Comparison of ENCODE assay signal across 10 cellular contexts in genomic region chr20:49983848-49984408, GRCh38. TPM values are rescaled to one million over a fixed set of nuclear protein-coding genes. Genes with fewer than 3 reads are reported as not detected.
A peak's percentile ranks its signal among the peaks of the same experiment; 100 is the strongest.
DNase-seq lines count a peak whose midpoint lies in the region; ATAC-seq, FAIRE-seq and TF ChIP-seq lines count a peak whose summit lies in the region.
"Had no signal": no experiment of that assay in that cellular context is flagged by ENCODE, and none has a peak within 500 bp of the region (broad histone marks: within the 10 kb centered on the region; RNA-seq: fewer than 3 reads in every experiment).

No MANE protein-coding gene starts in this region.

- ATAC-seq in GM19328 (IDR thresholded peaks at IDR 0.05; ENCODE audit: unreplicated experiment): no peak

- TF ChIP-seq POLR2A in stomach (IDR thresholded peaks at IDR 0.05): no peak
- TF ChIP-seq POLR2A in H54 (IDR thresholded peaks at IDR 0.05; ENCODE audit: low read depth, low read length): no peak

- FAIRE-seq in kidney (lab: Jason Lieb, UNC) (no peak), H54 (lab: Jason Lieb, UNC) (no peak)

- H3K36me3 ChIP-seq in HUES48 (ENCODE audit: control insufficient read depth, insufficient read depth, low read length) (peaks cover 22% of the 10 kb centered on the region), kidney (ENCODE audit: control insufficient read depth in 1 of 2, insufficient read depth in 2 of 2, low read length in 2 of 2) (no peaks in the 10 kb centered on the region), stomach (peaks cover 0 to 9% (median 0%) of the 10 kb centered on the region in 4 donors)

- H3K27me3 ChIP-seq in HUES48 (ENCODE audit: control insufficient read depth, insufficient read depth, low read length): peaks cover 16% of the 10 kb centered on the region
- H3K27me3 ChIP-seq in stomach: peaks cover 0 to 12% (median 0%) of the 10 kb centered on the region in 3 donors

- H3K9me3 ChIP-seq in HUES48 (ENCODE audit: control insufficient read depth, insufficient read depth, low read length): no peaks in the 10 kb centered on the region
- no peaks in the 10 kb centered on the region for H3K9me3 ChIP-seq in kidney (ENCODE audit: control insufficient read depth in 1 of 2, low read length in 2 of 2)
- no peaks in the 10 kb centered on the region for H3K9me3 ChIP-seq in stomach

- in situ Hi-C loops in astrocyte of the cerebellum (cut with HindIII; ENCODE audit: low sequenced_read_pairs): loop anchor here (25.0 kb wide), 1 partner anchor 103 kb away; no protein-coding TSS in a partner anchor

- H3K4me1 ChIP-seq in HUES48 (ENCODE audit: control insufficient read depth, insufficient read depth, low read length): peaks cover 54% of the 10 kb centered on the region
- peaks cover 0 to 7% of the 10 kb centered on the region in 2 donors for H3K4me1 ChIP-seq in kidney (ENCODE audit: control insufficient read depth in 1 of 2, insufficient read depth in 1 of 2, low read depth in 1 of 2, low read length in 2 of 2)
- H3K4me1 ChIP-seq in stomach: peaks cover 37 to 76% (median 54%) of the 10 kb centered on the region in 4 donors

- DNase-seq in astrocyte of the cerebellum (ENCODE audit: low read depth) (no peak), kidney (peak; percentile 75), stomach (no peak), cerebellar cortex (ENCODE audit: low spot score) (no peak), H54 (ENCODE audit: insufficient read length, low spot score) (no peak), ecto neural progenitor cell (ENCODE audit: low spot score) (no peak)
- DNase-seq: islet precursor cell, NCI-H1092 treated with DMSO at 0.1 percent for 48 hours had no signal

- TF ChIP-seq CTCF in astrocyte of the cerebellum (IDR thresholded peaks at IDR 0.05; ENCODE audit: low read depth, low read length, missing control alignments) (no peak), kidney (IDR thresholded peaks at IDR 0.05; ENCODE audit: borderline replicate concordance, extremely low read depth, insufficient read depth) (no peak), stomach (IDR thresholded peaks at IDR 0.05) (no peak)

- peak overlapping the region; percentile 66; the same call in 1 of the 2 replicates for H3K4me3 ChIP-seq in HUES48 (ENCODE audit: low read depth, low read length)
- H3K4me3 ChIP-seq in astrocyte of the cerebellum (ENCODE audit: low read depth, low read length): peak overlapping the region; percentile 98
- H3K4me3 ChIP-seq in kidney (ENCODE audit: low read length in 2 of 2): peak overlapping the region; percentile 18 to 63
- peak overlapping the region; percentile 45 to 59 (median 50) for H3K4me3 ChIP-seq in stomach

- H3K9ac ChIP-seq in HUES48 (ENCODE audit: low read depth, low read length): no peak overlapping the region
- H3K9ac ChIP-seq in kidney (ENCODE audit: low read length in 2 of 2): peak overlapping the region in 1 of 2 donors; percentile 51

- H3K27ac ChIP-seq in HUES48 (ENCODE audit: low read depth, low read length) (no peak overlapping the region), kidney (ENCODE audit: low read depth in 2 of 2, low read length in 2 of 2) (peak overlapping the region in 1 of 2 donors; percentile 71), stomach (peak overlapping the region in 4 of 5 donors; percentile 68 to 83 (median 76))

- 67 to 75% (median 74%) methylated on average over 10 to 18 of the region's 18 CpGs for WGBS in stomach, 5 donors

- intact Hi-C loops in kidney (cut with DNase I) (loop anchor here (5.0 kb wide), 1 partner anchor 83 kb away; no protein-coding TSS in a partner anchor), stomach (cut with DNase I; ENCODE audit: low total_unique reads) (loop anchor here (5.0 to 10.0 kb wide), 2 partner anchors 83 to 191 kb away; no protein-coding TSS in a partner anchor)

- TF ChIP-seq EP300 in stomach (IDR thresholded peaks at IDR 0.05): no peak

RNA-seq across cellular contexts. Expression of gene SNAI1, which starts 1.1 kb away (rescaled TPM):
- total RNA-seq in kidney (3.7 TPM), stomach (1 to 10 TPM in 2 of 5 donors, under 1 TPM in 1, not detected in 2; 0.37 to 7.1 (median 3.2) TPM)
- polyA plus RNA-seq in kidney (ENCODE audit: insufficient read depth, low read depth, low replicate concordance) (4.5 TPM), stomach (1 to 10 TPM in 2 of 3 donors, under 1 TPM in 1; 0.61 to 3.5 (median 2.2) TPM)

RNA-seq across cellular contexts. Expression of gene RNF114, which starts 47.7 kb away (rescaled TPM):
- total RNA-seq in kidney: 89.2 TPM
- 70.7 TPM for polyA plus RNA-seq in kidney (ENCODE audit: insufficient read depth, low read depth, low replicate concordance)
- 100 to 1,000 TPM in 3 of 5 donors, 10 to 100 TPM in 2; 29.5 to 317 (median 138) TPM for total RNA-seq in stomach
- 10 to 100 TPM; 32.8 to 57.0 (median 41.7) TPM for polyA plus RNA-seq in stomach

Comparison
In these comparisons a context has a peak if more than half of its experiments do, and no peak if none do; other contexts are left out.
1. H3K4me3 ChIP-seq: peak in every context shown above with its lines; median percentile 98 in astrocyte of the cerebellum; 66 in HUES48; 50 in stomach; 40 in kidney.